Comparison of ENCODE assay signal across 1 cellular context in the genomic region with DNA sequence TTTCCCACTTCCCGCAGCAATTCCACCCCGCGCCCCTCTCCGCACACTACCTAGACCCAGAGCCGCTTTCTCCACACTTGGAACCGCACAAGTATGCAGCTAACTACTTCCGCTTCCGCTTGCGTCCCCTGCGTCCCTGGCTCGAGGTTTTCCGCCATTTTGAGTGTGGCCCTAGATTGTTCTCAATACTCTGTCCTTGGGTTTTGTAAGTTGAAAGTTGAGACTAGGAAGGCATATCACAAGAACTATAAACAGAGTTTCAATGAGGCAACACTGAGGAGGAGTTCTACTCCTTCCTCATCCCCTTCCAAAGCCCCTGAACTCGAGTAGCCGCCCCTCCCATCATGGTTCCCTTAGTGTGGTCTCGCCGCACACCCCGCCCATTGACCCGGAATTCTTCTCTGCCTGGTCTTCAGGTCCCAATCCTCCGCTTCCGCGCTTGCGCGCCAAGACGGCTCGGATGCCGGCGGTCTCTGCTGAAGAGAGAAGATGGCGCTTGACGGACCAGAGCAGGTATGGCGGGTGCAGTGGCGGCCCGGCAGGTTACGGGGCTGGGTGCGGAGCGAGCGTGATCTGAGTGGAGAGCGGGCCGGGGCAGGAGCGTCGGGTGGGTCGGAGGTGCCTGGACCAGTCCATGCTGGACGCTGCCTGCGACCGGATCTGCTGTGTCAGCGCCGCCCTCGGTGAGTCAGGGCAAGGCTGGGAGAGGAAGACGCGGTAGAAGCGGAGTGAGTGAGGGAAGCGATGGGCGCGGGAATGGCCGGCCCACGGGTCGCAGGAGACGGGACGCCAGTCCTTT.
A peak's percentile ranks its signal among the peaks of the same experiment; 100 is the strongest.
TF ChIP-seq lines count a peak whose summit lies in the region.

A gene with protein sequence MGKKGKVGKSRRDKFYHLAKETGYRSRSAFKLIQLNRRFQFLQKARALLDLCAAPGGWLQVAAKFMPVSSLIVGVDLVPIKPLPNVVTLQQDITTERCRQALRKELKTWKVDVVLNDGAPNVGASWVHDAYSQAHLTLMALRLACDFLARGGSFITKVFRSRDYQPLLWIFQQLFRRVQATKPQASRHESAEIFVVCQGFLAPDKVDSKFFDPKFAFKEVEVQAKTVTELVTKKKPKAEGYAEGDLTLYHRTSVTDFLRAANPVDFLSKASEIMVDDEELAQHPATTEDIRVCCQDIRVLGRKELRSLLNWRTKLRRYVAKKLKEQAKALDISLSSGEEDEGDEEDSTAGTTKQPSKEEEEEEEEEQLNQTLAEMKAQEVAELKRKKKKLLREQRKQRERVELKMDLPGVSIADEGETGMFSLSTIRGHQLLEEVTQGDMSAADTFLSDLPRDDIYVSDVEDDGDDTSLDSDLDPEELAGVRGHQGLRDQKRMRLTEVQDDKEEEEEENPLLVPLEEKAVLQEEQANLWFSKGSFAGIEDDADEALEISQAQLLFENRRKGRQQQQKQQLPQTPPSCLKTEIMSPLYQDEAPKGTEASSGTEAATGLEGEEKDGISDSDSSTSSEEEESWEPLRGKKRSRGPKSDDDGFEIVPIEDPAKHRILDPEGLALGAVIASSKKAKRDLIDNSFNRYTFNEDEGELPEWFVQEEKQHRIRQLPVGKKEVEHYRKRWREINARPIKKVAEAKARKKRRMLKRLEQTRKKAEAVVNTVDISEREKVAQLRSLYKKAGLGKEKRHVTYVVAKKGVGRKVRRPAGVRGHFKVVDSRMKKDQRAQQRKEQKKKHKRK (minus strand): TSS at position 662 of the 799 bp plus-strand sequence. CDS start 761 bp downstream, outside the sequence.
Gene PSMC5, plus strand, starts transcription at position 430 of the 799 bp plus-strand sequence. Its CDS starts 60 bp downstream, at position 490.

TF ChIP-seq in GM12878, 131 proteins besides CTCF, POLR2A, EP300 and RAD21 (continued from another document and continues in another):
- TF ChIP-seq, protein P1, sequence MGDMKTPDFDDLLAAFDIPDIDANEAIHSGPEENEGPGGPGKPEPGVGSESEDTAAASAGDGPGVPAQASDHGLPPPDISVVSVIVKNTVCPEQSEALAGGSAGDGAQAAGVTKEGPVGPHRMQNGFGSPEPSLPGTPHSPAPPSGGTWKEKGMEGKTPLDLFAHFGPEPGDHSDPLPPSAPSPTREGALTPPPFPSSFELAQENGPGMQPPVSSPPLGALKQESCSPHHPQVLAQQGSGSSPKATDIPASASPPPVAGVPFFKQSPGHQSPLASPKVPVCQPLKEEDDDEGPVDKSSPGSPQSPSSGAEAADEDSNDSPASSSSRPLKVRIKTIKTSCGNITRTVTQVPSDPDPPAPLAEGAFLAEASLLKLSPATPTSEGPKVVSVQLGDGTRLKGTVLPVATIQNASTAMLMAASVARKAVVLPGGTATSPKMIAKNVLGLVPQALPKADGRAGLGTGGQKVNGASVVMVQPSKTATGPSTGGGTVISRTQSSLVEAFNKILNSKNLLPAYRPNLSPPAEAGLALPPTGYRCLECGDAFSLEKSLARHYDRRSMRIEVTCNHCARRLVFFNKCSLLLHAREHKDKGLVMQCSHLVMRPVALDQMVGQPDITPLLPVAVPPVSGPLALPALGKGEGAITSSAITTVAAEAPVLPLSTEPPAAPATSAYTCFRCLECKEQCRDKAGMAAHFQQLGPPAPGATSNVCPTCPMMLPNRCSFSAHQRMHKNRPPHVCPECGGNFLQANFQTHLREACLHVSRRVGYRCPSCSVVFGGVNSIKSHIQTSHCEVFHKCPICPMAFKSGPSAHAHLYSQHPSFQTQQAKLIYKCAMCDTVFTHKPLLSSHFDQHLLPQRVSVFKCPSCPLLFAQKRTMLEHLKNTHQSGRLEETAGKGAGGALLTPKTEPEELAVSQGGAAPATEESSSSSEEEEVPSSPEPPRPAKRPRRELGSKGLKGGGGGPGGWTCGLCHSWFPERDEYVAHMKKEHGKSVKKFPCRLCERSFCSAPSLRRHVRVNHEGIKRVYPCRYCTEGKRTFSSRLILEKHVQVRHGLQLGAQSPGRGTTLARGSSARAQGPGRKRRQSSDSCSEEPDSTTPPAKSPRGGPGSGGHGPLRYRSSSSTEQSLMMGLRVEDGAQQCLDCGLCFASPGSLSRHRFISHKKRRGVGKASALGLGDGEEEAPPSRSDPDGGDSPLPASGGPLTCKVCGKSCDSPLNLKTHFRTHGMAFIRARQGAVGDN (IDR thresholded peaks at IDR 0.05), result no peak
- TF ChIP-seq TCF3 (IDR thresholded peaks at IDR 0.05; ENCODE audit: borderline replicate concordance, insufficient read depth, low read depth, low read length), result peak; percentile 58; the same call in 1 of the 2 replicates
- peak; percentile 15 for TF ChIP-seq MYC (IDR thresholded peaks at IDR 0.05; ENCODE audit: insufficient read depth, insufficient read length, insufficient replicate concordance, low read length, severe bottlenecking)
- TF ChIP-seq, protein P2, sequence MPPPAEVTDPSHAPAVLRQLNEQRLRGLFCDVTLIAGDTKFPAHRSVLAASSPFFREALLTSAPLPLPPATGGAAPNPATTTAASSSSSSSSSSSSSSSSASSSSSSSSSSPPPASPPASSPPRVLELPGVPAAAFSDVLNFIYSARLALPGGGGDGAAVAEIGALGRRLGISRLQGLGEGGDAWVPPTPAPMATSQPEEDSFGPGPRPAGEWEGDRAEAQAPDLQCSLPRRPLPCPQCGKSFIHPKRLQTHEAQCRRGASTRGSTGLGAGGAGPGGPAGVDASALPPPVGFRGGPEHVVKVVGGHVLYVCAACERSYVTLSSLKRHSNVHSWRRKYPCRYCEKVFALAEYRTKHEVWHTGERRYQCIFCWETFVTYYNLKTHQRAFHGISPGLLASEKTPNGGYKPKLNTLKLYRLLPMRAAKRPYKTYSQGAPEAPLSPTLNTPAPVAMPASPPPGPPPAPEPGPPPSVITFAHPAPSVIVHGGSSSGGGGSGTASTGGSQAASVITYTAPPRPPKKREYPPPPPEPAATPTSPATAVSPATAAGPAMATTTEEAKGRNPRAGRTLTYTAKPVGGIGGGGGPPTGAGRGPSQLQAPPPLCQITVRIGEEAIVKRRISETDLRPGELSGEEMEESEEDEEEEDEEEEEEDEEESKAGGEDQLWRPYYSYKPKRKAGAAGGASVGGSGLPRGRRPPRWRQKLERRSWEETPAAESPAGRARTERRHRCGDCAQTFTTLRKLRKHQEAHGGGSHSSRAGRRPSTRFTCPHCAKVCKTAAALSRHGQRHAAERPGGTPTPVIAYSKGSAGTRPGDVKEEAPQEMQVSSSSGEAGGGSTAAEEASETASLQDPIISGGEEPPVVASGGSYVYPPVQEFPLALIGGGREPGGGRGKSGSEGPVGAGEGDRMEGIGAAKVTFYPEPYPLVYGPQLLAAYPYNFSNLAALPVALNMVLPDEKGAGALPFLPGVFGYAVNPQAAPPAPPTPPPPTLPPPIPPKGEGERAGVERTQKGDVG (CRISPR knock-in tag; IDR thresholded peaks at IDR 0.05), result no peak
- TF ChIP-seq MYB (IDR thresholded peaks at IDR 0.05; ENCODE audit: borderline replicate concordance, low read depth, low read length), result no peak
- 0 out of 2 replicates have a peak, but pooled peaks have one; percentile 8 for TF ChIP-seq SMC3 (IDR thresholded peaks at IDR 0.05; ENCODE audit: borderline replicate concordance, low read length)
- TF ChIP-seq, protein P3, sequence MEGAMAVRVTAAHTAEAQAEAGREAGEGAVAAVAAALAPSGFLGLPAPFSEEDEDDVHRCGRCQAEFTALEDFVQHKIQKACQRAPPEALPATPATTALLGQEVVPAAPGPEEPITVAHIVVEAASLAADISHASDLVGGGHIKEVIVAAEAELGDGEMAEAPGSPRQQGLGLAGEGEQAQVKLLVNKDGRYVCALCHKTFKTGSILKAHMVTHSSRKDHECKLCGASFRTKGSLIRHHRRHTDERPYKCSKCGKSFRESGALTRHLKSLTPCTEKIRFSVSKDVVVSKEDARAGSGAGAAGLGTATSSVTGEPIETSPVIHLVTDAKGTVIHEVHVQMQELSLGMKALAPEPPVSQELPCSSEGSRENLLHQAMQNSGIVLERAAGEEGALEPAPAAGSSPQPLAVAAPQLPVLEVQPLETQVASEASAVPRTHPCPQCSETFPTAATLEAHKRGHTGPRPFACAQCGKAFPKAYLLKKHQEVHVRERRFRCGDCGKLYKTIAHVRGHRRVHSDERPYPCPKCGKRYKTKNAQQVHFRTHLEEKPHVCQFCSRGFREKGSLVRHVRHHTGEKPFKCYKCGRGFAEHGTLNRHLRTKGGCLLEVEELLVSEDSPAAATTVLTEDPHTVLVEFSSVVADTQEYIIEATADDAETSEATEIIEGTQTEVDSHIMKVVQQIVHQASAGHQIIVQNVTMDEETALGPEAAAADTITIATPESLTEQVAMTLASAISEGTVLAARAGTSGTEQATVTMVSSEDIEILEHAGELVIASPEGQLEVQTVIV (IDR thresholded peaks at IDR 0.05; ENCODE audit: borderline replicate concordance, partially characterized antibody), result peak; percentile 34
- no peak for TF ChIP-seq CHD2 (IDR thresholded peaks at IDR 0.05; ENCODE audit: borderline replicate concordance, low read depth, low read length)
- peak; percentile 68; the same call in 1 of the 2 replicates for TF ChIP-seq CREM (IDR thresholded peaks at IDR 0.05; ENCODE audit: low read depth)
- TF ChIP-seq POLR2AphosphoS2 (IDR thresholded peaks at IDR 0.05; ENCODE audit: low read depth, low read length), result peak; percentile 65; the same call in 1 of the 2 replicates
- TF ChIP-seq HDAC2 (IDR thresholded peaks at IDR 0.05), result no peak
- TF ChIP-seq IRF5 (IDR thresholded peaks at IDR 0.05; ENCODE audit: borderline replicate concordance), result no peak
- TF ChIP-seq BCL11A (IDR thresholded peaks at IDR 0.05; ENCODE audit: low read depth, low read length), result no peak
- no peak for TF ChIP-seq CEBPZ (IDR thresholded peaks at IDR 0.05; ENCODE audit: low read depth, low read length)
- TF ChIP-seq SMARCA5 (IDR thresholded peaks at IDR 0.05), result peak; percentile 96
- TF ChIP-seq ZNF274 (IDR thresholded peaks at IDR 0.05; ENCODE audit: insufficient read depth, insufficient read length), result no peak
- peak; percentile 93 for TF ChIP-seq HCFC1 (IDR thresholded peaks at IDR 0.05; ENCODE audit: low read length)
- TF ChIP-seq ZNF217 (IDR thresholded peaks at IDR 0.05), result no peak
- TF ChIP-seq SIN3A (IDR thresholded peaks at IDR 0.05; ENCODE audit: low read depth, low read length), result peak; percentile 55
- no peak for TF ChIP-seq PAX5 (IDR thresholded peaks at IDR 0.05; ENCODE audit: borderline replicate concordance, low read depth, low read length)
- peak; percentile 78 for TF ChIP-seq ELK1 (IDR thresholded peaks at IDR 0.05; ENCODE audit: low read depth, low read length)
- TF ChIP-seq MLLT1 (IDR thresholded peaks at IDR 0.05), result peak; percentile 46; the same call in 1 of the 2 replicates
- peak; percentile 59; the same call in 2 of the 3 replicates for TF ChIP-seq POU2F2 (IDR thresholded peaks at IDR 0.05; ENCODE audit: borderline replicate concordance, low read depth, low read length)
- peak; percentile 80 for TF ChIP-seq NR2C2 (IDR thresholded peaks at IDR 0.05; ENCODE audit: borderline replicate concordance, control insufficient read depth, insufficient read length, low read depth)
